In the genomic region with DNA sequence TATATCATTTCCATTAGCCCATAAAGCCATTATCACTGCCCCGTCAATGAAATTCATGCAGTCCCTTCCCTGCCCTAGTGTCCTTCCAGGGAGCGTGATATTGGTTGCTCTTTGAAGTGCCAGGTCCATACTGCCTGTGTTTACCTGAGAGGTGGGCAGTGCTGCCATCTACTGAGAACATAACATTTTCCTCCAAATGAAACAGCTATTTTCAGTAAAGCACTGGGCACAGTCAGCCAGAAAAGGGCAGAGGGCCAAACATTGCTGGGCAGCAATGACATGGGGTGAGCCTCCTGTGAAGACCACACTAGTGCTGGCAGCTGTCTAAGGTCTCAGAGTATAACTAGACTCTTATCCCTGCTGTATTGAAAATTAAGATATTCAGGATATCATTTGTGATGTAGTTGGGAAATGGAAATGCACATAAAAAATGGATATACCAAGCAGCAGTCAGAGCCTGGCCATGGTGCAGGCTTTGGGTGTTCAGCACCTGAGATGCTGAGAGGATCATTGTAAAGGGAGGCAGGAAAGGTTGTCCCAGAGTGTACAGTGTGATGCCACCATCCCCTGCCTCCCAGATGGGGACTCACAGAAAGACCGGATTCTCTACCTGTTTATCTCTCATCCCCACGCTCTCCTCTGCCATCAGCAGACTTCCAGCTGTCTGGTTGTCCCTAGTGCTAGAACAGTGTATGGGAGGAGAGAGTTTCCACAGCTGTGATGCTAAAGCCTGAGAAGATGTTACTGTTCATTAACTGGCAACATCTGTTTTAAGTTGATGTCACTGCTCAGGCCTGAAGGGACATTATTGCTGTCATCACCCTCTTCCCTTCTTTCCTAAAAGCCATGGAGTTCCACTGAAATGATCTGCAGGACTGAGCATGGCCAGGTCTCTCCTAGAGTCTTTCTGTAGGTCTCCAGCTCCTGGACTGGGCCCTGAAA, we compare ENCODE assay signal across 10 cellular contexts.
A peak's percentile ranks its signal among the peaks of the same experiment; 100 is the strongest.
DNase-seq lines count a peak whose midpoint lies in the region; ATAC-seq, FAIRE-seq and TF ChIP-seq lines count a peak whose summit lies in the region.
"Had no signal": no experiment of that assay in that cellular context is flagged by ENCODE, and none has a peak within 500 bp of the region (broad histone marks: within the 10 kb centered on the region; RNA-seq: fewer than 3 reads in every experiment).

No MANE protein-coding gene starts in this region.

- H3K18ac ChIP-seq in mesenchymal stem cell (ENCODE audit: low read depth in 1 of 2, low read length in 2 of 2) = no peak overlapping the region

- H2BK15ac ChIP-seq in mesenchymal stem cell (ENCODE audit: low read depth, poor library complexity, severe bottlenecking) = no peak overlapping the region

- 97% methylated on average over 2 of the region's 4 CpGs for whole genome bisulfite sequencing in mesenchymal stem cell

- H2AFZ ChIP-seq in mesenchymal stem cell (ENCODE audit: low read depth, low read length) = no peak overlapping the region

- H3K27me3 ChIP-seq in bronchial epithelial cell (ENCODE audit: control insufficient read depth, insufficient read depth, low read length) (no peaks in the 10 kb centered on the region), mesenchymal stem cell (ENCODE audit: control insufficient read depth in 1 of 2, insufficient read depth in 1 of 2, low read length in 2 of 2) (no peaks in the 10 kb centered on the region)

- H3K9ac ChIP-seq in mesenchymal stem cell (ENCODE audit: low read length) = peak overlapping the region; percentile 52

- TF ChIP-seq CTCF in D721Med (IDR thresholded peaks at IDR 0.05; ENCODE audit: insufficient read depth, missing control alignments) (peak; percentile 44), bronchial epithelial cell (IDR thresholded peaks at IDR 0.05; ENCODE audit: insufficient read depth, low read length, severe bottlenecking) (peak; percentile 27)

- no peak overlapping the region for H3K27ac ChIP-seq in mesenchymal stem cell (ENCODE audit: low read length, poor library complexity, severe bottlenecking)
- H3K27ac ChIP-seq: thoracic aorta had no signal

- peaks cover 21% of the 10 kb centered on the region for H3K9me3 ChIP-seq in mesenchymal stem cell (ENCODE audit: control insufficient read depth, low read length)
- H3K9me3 ChIP-seq: thoracic aorta had no signal

- H2BK5ac ChIP-seq in mesenchymal stem cell (ENCODE audit: low read depth, low read length, poor library complexity, severe bottlenecking) = no peak overlapping the region

- H3K4me1 ChIP-seq in mesenchymal stem cell (ENCODE audit: control insufficient read depth, insufficient read depth, low read depth, low read length) = peaks cover 3% of the 10 kb centered on the region

- H3K36me3 ChIP-seq in bronchial epithelial cell (ENCODE audit: control insufficient read depth, insufficient read depth, low read length) = no peaks in the 10 kb centered on the region
- peaks cover 5 to 10% of the 10 kb centered on the region in 2 experiments for H3K36me3 ChIP-seq in mesenchymal stem cell (ENCODE audit: control insufficient read depth in 1 of 2, insufficient read depth in 2 of 2, low read depth in 1 of 2, low read length in 2 of 2)
- H3K36me3 ChIP-seq: thoracic aorta had no signal

- H3K4me2 ChIP-seq in mesenchymal stem cell (ENCODE audit: low read length, poor library complexity, severe bottlenecking) = no peak overlapping the region

- no peak overlapping the region for H2AK5ac ChIP-seq in mesenchymal stem cell (ENCODE audit: low read length, severe bottlenecking)

- H3K4me3 ChIP-seq in bronchial epithelial cell (ENCODE audit: low read depth, low read length) = no peak overlapping the region
- H3K4me3 ChIP-seq in mesenchymal stem cell (ENCODE audit: insufficient read depth in 1 of 2, low read depth in 1 of 2, low read length in 2 of 2) = no peak overlapping the region
- H3K4me3 ChIP-seq: thoracic aorta had no signal

- ATAC-seq in HG02610 (IDR thresholded peaks at IDR 0.05; ENCODE audit: unreplicated experiment) (no peak), HG02642 (IDR thresholded peaks at IDR 0.05; ENCODE audit: poor library complexity, unreplicated experiment) (no peak)

- no peak for TF ChIP-seq POLR2A in H54 (IDR thresholded peaks at IDR 0.05; ENCODE audit: low read depth, low read length)

- FAIRE-seq in D721Med (lab: Jason Lieb, UNC) (no peak), bronchial epithelial cell (lab: Jason Lieb, UNC) (no peak), H54 (lab: Jason Lieb, UNC) (no peak)

- no peak overlapping the region for H2BK120ac ChIP-seq in mesenchymal stem cell (ENCODE audit: low read depth, low read length)

- no peak overlapping the region for H3K14ac ChIP-seq in mesenchymal stem cell (ENCODE audit: low read length in 2 of 2)

- H3K4ac ChIP-seq in mesenchymal stem cell (ENCODE audit: low read depth in 1 of 2, low read length in 2 of 2) = no peak overlapping the region

- peak overlapping the region in 1 of 2 experiments; percentile 38 for H2BK12ac ChIP-seq in mesenchymal stem cell (ENCODE audit: low read length in 2 of 2)

- DNase-seq in D721Med (ENCODE audit: insufficient read length, low spot score) (no peak), LHCN-M2 (ENCODE audit: low read depth) (peak; percentile 84), bronchial epithelial cell (ENCODE audit: low read depth) (peak; percentile 44), mesenchymal stem cell (no peak), NCI-H187 treated with DMSO at 0.1 percent for 48 hours (lab: John Stamatoyannopoulos, UW) (no peak), H54 (ENCODE audit: insufficient read length, low spot score) (no peak)
- DNase-seq: right cardiac atrium had no signal

- H4K8ac ChIP-seq in mesenchymal stem cell (ENCODE audit: low read length) = no peak overlapping the region

- H3K79me1 ChIP-seq in mesenchymal stem cell (replicated peaks; ENCODE audit: low read length, poor library complexity, severe bottlenecking) = no peaks in the 10 kb centered on the region

- H4K91ac ChIP-seq in mesenchymal stem cell (ENCODE audit: low read length) = no peak overlapping the region

- H3K23ac ChIP-seq in mesenchymal stem cell (ENCODE audit: low read length in 2 of 2) = no peak overlapping the region

Comparison
In these comparisons a context has a peak if more than half of its experiments do, and no peak if none do; other contexts are left out.
1. DNase-seq: peak in LHCN-M2 (single experiment) and bronchial epithelial cell (single experiment); none in D721Med (single experiment), mesenchymal stem cell (single experiment), NCI-H187 treated with DMSO at 0.1 percent for 48 hours (single experiment) and H54 (single experiment).